ENCODE assay signal across 17 cellular contexts in the genomic region with DNA sequence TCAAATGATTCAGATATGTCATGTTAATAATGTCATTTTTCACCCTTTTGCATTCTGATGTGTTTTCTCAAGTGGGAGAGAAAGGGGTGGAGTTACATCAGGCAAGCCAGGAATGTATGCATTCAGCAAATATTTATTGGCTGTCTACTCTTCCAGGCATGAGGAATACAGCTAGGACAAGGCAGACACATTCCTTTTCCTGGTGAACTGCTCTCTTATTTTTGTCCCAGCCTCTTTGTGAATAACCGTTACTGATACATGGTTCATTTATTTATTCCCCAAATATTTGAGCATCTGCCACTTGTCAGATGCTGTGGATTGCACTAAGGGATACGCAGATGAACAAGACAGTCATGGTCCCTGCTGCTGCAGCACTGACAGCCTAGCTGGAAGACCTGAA.
A peak's percentile ranks its signal among the peaks of the same experiment; 100 is the strongest.
DNase-seq lines count a peak whose midpoint lies in the region; ATAC-seq lines count a peak whose summit lies in the region.
"Had no signal": no experiment of that assay in that cellular context is flagged by ENCODE, and none has a peak within 500 bp of the region (broad histone marks: within the 10 kb centered on the region; RNA-seq: fewer than 3 reads in every experiment).

No MANE protein-coding gene starts in this region.

- no peak for ATAC-seq in HG03139 (IDR thresholded peaks at IDR 0.05; ENCODE audit: unreplicated experiment)
- ATAC-seq: right cardiac atrium, Right ventricle myocardium inferior, T-cell had no signal

- DNase-seq in AG08395 (ENCODE audit: low spot score) (peak; percentile 13), GM03348 (ENCODE audit: low spot score) (peak; percentile 37), SHP77 treated with DMSO at 0.1 percent for 48 hours (lab: John Stamatoyannopoulos, UW) (peak; percentile 57), kidney glomerular epithelial cell (lab: John Stamatoyannopoulos, UW) (peak; percentile 16), SKM-1 treated with dmso at 0.1 percent for 144 hours (lab: John Stamatoyannopoulos, UW; ENCODE audit: unreplicated experiment) (no peak), NCI-H2081 treated with DMSO at 0.1 percent for 48 hours (lab: John Stamatoyannopoulos, UW) (no peak), DMS 273 (lab: John Stamatoyannopoulos, UW; ENCODE audit: unreplicated experiment) (no peak)
- DNase-seq: activated CD4-positive, alpha-beta T cell treated with anti-CD3 and anti-CD28 coated beads, Interleukin-2, amount 10 ng/mL, durations not matched to agents 24 days and 14 days; activated naive CD8-positive, alpha-beta T cell treated with anti-CD3 and anti-CD28 coated beads, Interleukin-2, amount 10 ng/mL, durations not matched to agents 7 days and 5 days; islet precursor cell; MM.1S; NCI-H187; NCI-H526; right cardiac atrium; T-cell had no signal

Comparison
In these comparisons a context has a peak if more than half of its experiments do, and no peak if none do; other contexts are left out.
1. DNase-seq: peak in AG08395 (single experiment), GM03348 (single experiment), SHP77 treated with DMSO at 0.1 percent for 48 hours (single experiment) and kidney glomerular epithelial cell (single experiment); none in SKM-1 treated with dmso at 0.1 percent for 144 hours (single experiment), NCI-H2081 treated with DMSO at 0.1 percent for 48 hours (single experiment) and DMS 273 (single experiment).